29 cellular contexts compared by ENCODE assay signal in genomic region chr3:52361011-52361410, GRCh38. TPM values are rescaled to one million over a fixed set of nuclear protein-coding genes. Genes with fewer than 3 reads are reported as not detected.
DNase-seq lines count a peak whose midpoint lies in the region; ATAC-seq, FAIRE-seq and TF ChIP-seq lines count a peak whose summit lies in the region.
"Had no signal": no experiment of that assay in that cellular context is flagged by ENCODE, and none has a peak within 500 bp of the region (broad histone marks: within the 10 kb centered on the region; RNA-seq: fewer than 3 reads in every experiment).

No MANE protein-coding gene starts in this region.

- H3K36me3 Mint-ChIP-seq in chondrocyte (ENCODE audit: low read depth): peaks cover 11% of the 10 kb centered on the region
- H3K36me3 Mint-ChIP-seq in naive thymus-derived CD8-positive, alpha-beta T cell: peaks cover 0 to 48% (median 10%) of the 10 kb centered on the region in 3 donors

- H3K4me3 ChIP-seq in IMR-90 (ENCODE audit: insufficient read depth, low read depth, low read length) (no peak overlapping the region), kidney (ENCODE audit: low read length in 2 of 2) (no peak overlapping the region), PC-3 (ENCODE audit: low read length) (no peak overlapping the region)
- H3K4me3 ChIP-seq: BLaER1, GM12878 had no signal

- no peak overlapping the region for H2BK5ac ChIP-seq in IMR-90 (ENCODE audit: low read depth, low read length, poor library complexity, severe bottlenecking)

- H3K79me2 ChIP-seq in PC-3 (ENCODE audit: low read length): no peaks in the 10 kb centered on the region

- H3K4me3 Mint-ChIP-seq in chondrocyte (ENCODE audit: unreplicated experiment): no peak overlapping the region
- no peak overlapping the region for H3K4me3 Mint-ChIP-seq in naive thymus-derived CD8-positive, alpha-beta T cell
- no peak overlapping the region for H3K4me3 Mint-ChIP-seq in stimulated activated naive CD8-positive, alpha-beta T cell treated with anti-CD3 and anti-CD28 coated beads, Interleukin-15, amount 100 ng/mL, for 72 hours
- H3K4me3 Mint-ChIP-seq: CD14-positive monocyte; CD4-positive, alpha-beta memory T cell; CD4-positive, CD25-positive, alpha-beta regulatory T cell; CD8-positive, alpha-beta memory T cell had no signal

- no peak overlapping the region for H2BK120ac ChIP-seq in IMR-90 (ENCODE audit: low read depth, low read length)

- H2BK20ac ChIP-seq in IMR-90 (ENCODE audit: low read depth, low read length): no peak overlapping the region

- H3K9me3 Mint-ChIP-seq in chondrocyte (ENCODE audit: low read depth): no peaks in the 10 kb centered on the region
- H3K9me3 Mint-ChIP-seq in naive thymus-derived CD8-positive, alpha-beta T cell: no peaks in the 10 kb centered on the region
- H3K9me3 Mint-ChIP-seq in stimulated activated naive CD8-positive, alpha-beta T cell treated with anti-CD3 and anti-CD28 coated beads, Interleukin-15, amount 100 ng/mL, for 72 hours: no peaks in the 10 kb centered on the region
- H3K9me3 Mint-ChIP-seq: CD14-positive monocyte; CD4-positive, alpha-beta memory T cell; CD8-positive, alpha-beta memory T cell had no signal

- H2AK9ac ChIP-seq in IMR-90 (replicated peaks; ENCODE audit: low read depth, low read length, poor library complexity): peak overlapping the region; percentile 40

- CTCF ChIA-PET in IMR-90 (lab: Yijun Ruan, JAX): interaction anchor here (1.1 kb wide), 1 partner anchor 141 kb away, joined by 4 read pairs; no protein-coding TSS in a partner anchor
- CTCF ChIA-PET in PC-3 (lab: Charles Lee): no interaction called here

- 80% methylated on average over 4 of the region's 9 CpGs; no CpG with 5 or more reads in 1 of the 2 experiments for WGBS in IMR-90 (ENCODE audit: extremely low coverage in 2 of 2, insufficient read length in 1 of 2), 2 experiments

- no peak overlapping the region for H3K27ac Mint-ChIP-seq in chondrocyte (ENCODE audit: unreplicated experiment)
- H3K27ac Mint-ChIP-seq in naive thymus-derived CD8-positive, alpha-beta T cell: no peak overlapping the region
- H3K27ac Mint-ChIP-seq in stimulated activated naive CD8-positive, alpha-beta T cell treated with anti-CD3 and anti-CD28 coated beads, Interleukin-15, amount 100 ng/mL, for 72 hours: no peak overlapping the region
- H3K27ac Mint-ChIP-seq: CD14-positive monocyte; CD4-positive, alpha-beta memory T cell had no signal

- no peak for TF ChIP-seq POLR2A in IMR-90 (IDR thresholded peaks at IDR 0.05; ENCODE audit: low read depth, low read length)

- peaks cover 11% of the 10 kb centered on the region; the same call in 1 of the 2 replicates for H3K36me3 ChIP-seq in IMR-90 (ENCODE audit: control insufficient read depth, insufficient read depth, low read length)
- peaks cover 20 to 26% of the 10 kb centered on the region in 2 donors for H3K36me3 ChIP-seq in kidney (ENCODE audit: control insufficient read depth in 1 of 2, insufficient read depth in 2 of 2, low read length in 2 of 2)
- no peaks in the 10 kb centered on the region for H3K36me3 ChIP-seq in PC-3 (ENCODE audit: low read depth, low read length)
- H3K36me3 ChIP-seq: BE2C had no signal

- H3K56ac ChIP-seq in IMR-90 (ENCODE audit: extremely low read depth, insufficient read depth, low read length): no peak overlapping the region

- no peaks in the 10 kb centered on the region for H3K79me1 ChIP-seq in IMR-90 (ENCODE audit: low read depth in 1 of 2, low read length in 2 of 2)

- no peak overlapping the region for H3K14ac ChIP-seq in IMR-90 (replicated peaks; ENCODE audit: low read depth, low read length)

- no peak overlapping the region for H4K91ac ChIP-seq in IMR-90 (ENCODE audit: insufficient read depth, low read depth, low read length)

- TF ChIP-seq RAD21 in IMR-90 (IDR thresholded peaks at IDR 0.05; ENCODE audit: low read length): no peak

- H4K5ac ChIP-seq in IMR-90 (ENCODE audit: low read depth, low read length): no peak overlapping the region

- DNase-seq in Right ventricle myocardium superior: peak; percentile 24
- DNase-seq in left ventricle myocardium superior: no peak
- DNase-seq in IMR-90: no peak
- DNase-seq in chondrocyte (ENCODE audit: low spot score): peak; percentile 77
- peak; percentile 51 for DNase-seq in kidney
- no peak for DNase-seq in naive thymus-derived CD8-positive, alpha-beta T cell
- DNase-seq in PC-3: no peak
- no peak for DNase-seq in stimulated activated naive CD8-positive, alpha-beta T cell treated with anti-CD3 and anti-CD28 coated beads, Interleukin-15, amount 100 ng/mL, for 72 hours
- DNase-seq: 8988T; ACHN; BE2C; C1 segment of cervical spinal cord; CD4-positive, alpha-beta memory T cell; CD4-positive, CD25-positive, alpha-beta regulatory T cell; CD8-positive, alpha-beta memory T cell; COR-L47; DMS 273 treated with DMSO at 0.1 percent for 48 hours; DMS153; DMS53; DMS79; DND-41; EL; GDM1 had no signal

- H3K27me3 Mint-ChIP-seq in chondrocyte (ENCODE audit: low read depth): no peaks in the 10 kb centered on the region
- no peaks in the 10 kb centered on the region for H3K27me3 Mint-ChIP-seq in naive thymus-derived CD8-positive, alpha-beta T cell
- no peaks in the 10 kb centered on the region for H3K27me3 Mint-ChIP-seq in stimulated activated naive CD8-positive, alpha-beta T cell treated with anti-CD3 and anti-CD28 coated beads, Interleukin-15, amount 100 ng/mL, for 72 hours
- H3K27me3 Mint-ChIP-seq: CD4-positive, alpha-beta memory T cell; CD4-positive, CD25-positive, alpha-beta regulatory T cell; CD8-positive, alpha-beta memory T cell had no signal

- H2AK5ac ChIP-seq in IMR-90 (ENCODE audit: low read depth, low read length): no peak overlapping the region

- no TSS peak for BruUV-seq in IMR-90 (replicated peaks; lab: Mats Ljungman, UMichigan)
- BruUV-seq in PC-3 (replicated peaks; lab: Mats Ljungman, UMichigan): no TSS peak

- no peak overlapping the region for H3K4ac ChIP-seq in IMR-90 (ENCODE audit: low read depth, low read length)

- dilution Hi-C loops in IMR-90 (cut with HindIII; ENCODE audit: low sequenced_read_pairs, unreplicated experiment): no loop called here

- POLR2A ChIA-PET in IMR-90 (lab: Charles Lee; ENCODE audit: unreplicated experiment) (no interaction called here), PC-3 (lab: Charles Lee; ENCODE audit: unreplicated experiment) (no interaction called here)
- POLR2A ChIA-PET in naive thymus-derived CD8-positive, alpha-beta T cell (lab: Charles Lee): no interaction called here

- H3K27ac ChIP-seq in IMR-90 (ENCODE audit: insufficient read depth, low read length): no peak overlapping the region
- no peak overlapping the region for H3K27ac ChIP-seq in kidney (ENCODE audit: low read depth in 2 of 2, low read length in 2 of 2)
- no peak overlapping the region for H3K27ac ChIP-seq in PC-3 (ENCODE audit: low read length)
- H3K27ac ChIP-seq: BLaER1 had no signal

- in situ Hi-C loops in IMR-90 (cut with MboI; ENCODE audit: low sequenced_read_pairs): no loop called here

- no peak overlapping the region for H3K18ac ChIP-seq in IMR-90 (ENCODE audit: low read depth, low read length)

- no peak overlapping the region for H4K8ac ChIP-seq in IMR-90 (ENCODE audit: low read depth in 2 of 2, low read length in 2 of 2)

- no peaks in the 10 kb centered on the region for H3F3A ChIP-seq in PC-3 (ENCODE audit: low read length, unreplicated experiment)

- TF ChIP-seq CTCF in IMR-90 (conservative IDR thresholded peaks at IDR 0.05; ENCODE audit: low read depth, low read length): no peak
- no peak for TF ChIP-seq CTCF in chondrocyte (IDR thresholded peaks at IDR 0.05)
- no peak for TF ChIP-seq CTCF in kidney (IDR thresholded peaks at IDR 0.05; ENCODE audit: borderline replicate concordance, extremely low read depth, insufficient read depth)
- TF ChIP-seq CTCF in PC-3 (conservative IDR thresholded peaks at IDR 0.05; ENCODE audit: low read depth, low read length): no peak

- H3K9me3 ChIP-seq in IMR-90 (ENCODE audit: control insufficient read depth, insufficient read depth, low read length) (no peaks in the 10 kb centered on the region), kidney (ENCODE audit: control insufficient read depth in 1 of 2, low read length in 2 of 2) (no peaks in the 10 kb centered on the region), PC-3 (ENCODE audit: low read length) (no peaks in the 10 kb centered on the region)
- H3K9me3 ChIP-seq: BE2C, BLaER1 had no signal

- H3K9ac ChIP-seq in IMR-90 (ENCODE audit: low read depth, low read length) (no peak overlapping the region), kidney (ENCODE audit: low read length in 2 of 2) (no peak overlapping the region), PC-3 (ENCODE audit: low read length) (no peak overlapping the region)
- H3K9ac ChIP-seq: BLaER1 had no signal

- H3K4me1 Mint-ChIP-seq in chondrocyte (ENCODE audit: low read depth): no peaks in the 10 kb centered on the region
- H3K4me1 Mint-ChIP-seq in naive thymus-derived CD8-positive, alpha-beta T cell: peaks cover 4 to 12% (median 8%) of the 10 kb centered on the region in 4 donors
- H3K4me1 Mint-ChIP-seq in stimulated activated naive CD8-positive, alpha-beta T cell treated with anti-CD3 and anti-CD28 coated beads, Interleukin-15, amount 100 ng/mL, for 72 hours: peaks cover 6% of the 10 kb centered on the region
- H3K4me1 Mint-ChIP-seq: CD14-positive monocyte; CD4-positive, alpha-beta memory T cell; CD4-positive, CD25-positive, alpha-beta regulatory T cell; CD8-positive, alpha-beta memory T cell had no signal

- H2BK15ac ChIP-seq in IMR-90 (ENCODE audit: low read depth, low read length): no peak overlapping the region

- no peak overlapping the region for H3K4me2 ChIP-seq in IMR-90 (ENCODE audit: low read depth, low read length)
- no peak overlapping the region for H3K4me2 ChIP-seq in PC-3 (ENCODE audit: low read length)
- H3K4me2 ChIP-seq: BLaER1 had no signal

- H3K4me1 ChIP-seq in IMR-90 (ENCODE audit: control insufficient read depth, insufficient read depth, low read length) (no peaks in the 10 kb centered on the region), kidney (ENCODE audit: control insufficient read depth in 1 of 2, insufficient read depth in 1 of 2, low read depth in 1 of 2, low read length in 2 of 2) (no peaks in the 10 kb centered on the region), PC-3 (ENCODE audit: insufficient read depth, low read length) (no peaks in the 10 kb centered on the region)
- H3K4me1 ChIP-seq: BE2C had no signal

- H4K20me1 ChIP-seq in IMR-90 (ENCODE audit: insufficient read depth, low read length): no peaks in the 10 kb centered on the region
- no peaks in the 10 kb centered on the region for H4K20me1 ChIP-seq in PC-3 (ENCODE audit: low read length)
- H4K20me1 ChIP-seq: BLaER1 had no signal

- no peaks in the 10 kb centered on the region; the same call in 1 of the 2 replicates for H3K9me1 ChIP-seq in IMR-90 (ENCODE audit: insufficient read depth, low read length)

- intact Hi-C loops in Right ventricle myocardium superior (cut with DNase I): no loop called here
- intact Hi-C loops in left ventricle myocardium superior (cut with micrococcal nuclease): no loop called here
- intact Hi-C loops in IMR-90 (cut with micrococcal nuclease): no loop called here
- intact Hi-C loops in kidney (cut with DNase I): no loop called here
- intact Hi-C loops in PC-3 (cut with micrococcal nuclease): no loop called here

- H3K23ac ChIP-seq in IMR-90 (ENCODE audit: low read depth, low read length): no peak overlapping the region

- H3K27me3 ChIP-seq in IMR-90 (ENCODE audit: control insufficient read depth, insufficient read depth, low read length): no peaks in the 10 kb centered on the region
- no peaks in the 10 kb centered on the region for H3K27me3 ChIP-seq in PC-3 (ENCODE audit: low read length)
- H3K27me3 ChIP-seq: BE2C, BLaER1 had no signal

- no peaks in the 10 kb centered on the region for H3K9me2 ChIP-seq in PC-3 (replicated peaks; ENCODE audit: low read length)

- no peak for ATAC-seq in Right ventricle myocardium superior (ENCODE audit: poor library complexity)
- ATAC-seq in left ventricle myocardium superior: no peak
- ATAC-seq in IMR-90 (ENCODE audit: low read depth): no peak
- ATAC-seq in naive thymus-derived CD8-positive, alpha-beta T cell: no peak
- no peak for ATAC-seq in PC-3
- no peak for ATAC-seq in stimulated activated naive CD8-positive, alpha-beta T cell treated with anti-CD3 and anti-CD28 coated beads, Interleukin-15, amount 100 ng/mL, for 72 hours
- ATAC-seq: GM12878 had no signal

- FAIRE-seq in kidney (lab: Jason Lieb, UNC): no peak
- FAIRE-seq: A204.1, GM12878, GM12892, GM18507 had no signal

- H2AFZ ChIP-seq in IMR-90 (replicated peaks; ENCODE audit: low read length, poor library complexity) (no peak overlapping the region), PC-3 (ENCODE audit: low read length) (no peak overlapping the region)

RNA-seq across cellular contexts. Expression of gene DNAH1, which starts 44.9 kb away (rescaled TPM):
- total RNA-seq in Right ventricle myocardium superior: 1.9 TPM
- 2.3 TPM for total RNA-seq in left ventricle myocardium superior
- 1.7 and 2.0 TPM in 2 replicates for total RNA-seq in IMR-90 (2012; rRNA removed)
- 3.8 and 4.0 TPM in 2 replicates for polyA plus RNA-seq in IMR-90 (2012; rRNA removed)
- polyA plus RNA-seq in IMR-90 (2012; cell fraction: cytosol; rRNA removed): 0.44 and 2.1 TPM in 2 replicates
- polyA plus RNA-seq in IMR-90 (2012; cell fraction: nucleus; rRNA removed; ENCODE audit: low replicate concordance): 29.2 and 39.2 TPM in 2 replicates
- 5.0 to 9.4 TPM (median 5.4 TPM) in 3 replicates for total RNA-seq in chondrocyte
- 12.1 TPM for total RNA-seq in kidney
- polyA plus RNA-seq in kidney (ENCODE audit: insufficient read depth, low read depth, low replicate concordance): 1.7 TPM
- 10 to 100 TPM; 39.4 to 41.4 TPM for total RNA-seq in naive thymus-derived CD8-positive, alpha-beta T cell
- 1 to 10 TPM in 2 of 3 donors, under 1 TPM in 1; 0.21 to 1.3 (median 1.1) TPM for polyA plus RNA-seq in naive thymus-derived CD8-positive, alpha-beta T cell
- 2.2 and 3.3 TPM in 2 replicates for total RNA-seq in PC-3 (2014; rRNA removed)

RNA-seq across cellular contexts. Expression of gene BAP1, which starts 48.8 kb away (rescaled TPM):
- total RNA-seq in Right ventricle myocardium superior (46.2 TPM), left ventricle myocardium superior (57.9 TPM), IMR-90 (2012; rRNA removed) (35.0 and 36.4 TPM in 2 replicates), chondrocyte (82.1 to 85.4 TPM (median 84.3 TPM) in 3 replicates), kidney (72.5 TPM), PC-3 (2014; rRNA removed) (103 and 108 TPM in 2 replicates)
- polyA plus RNA-seq in IMR-90 (2012; rRNA removed) (48.6 and 55.2 TPM in 2 replicates), kidney (ENCODE audit: insufficient read depth, low read depth, low replicate concordance) (61.6 TPM)
- polyA plus RNA-seq in IMR-90 (2012; cell fraction: cytosol; rRNA removed): 38.5 and 49.0 TPM in 2 replicates
- 163 and 234 TPM in 2 replicates for polyA plus RNA-seq in IMR-90 (2012; cell fraction: nucleus; rRNA removed; ENCODE audit: low replicate concordance)
- 100 to 1,000 TPM; 105 to 106 TPM for total RNA-seq in naive thymus-derived CD8-positive, alpha-beta T cell
- polyA plus RNA-seq in naive thymus-derived CD8-positive, alpha-beta T cell: 10 to 100 TPM; 15.8 to 22.6 (median 16.9) TPM

RNA-seq across cellular contexts. Expression of gene PHF7, which starts 49.4 kb away (rescaled TPM):
- total RNA-seq in Right ventricle myocardium superior (16.8 TPM), left ventricle myocardium superior (13.1 TPM), IMR-90 (2012; rRNA removed) (2.5 and 2.9 TPM in 2 replicates), chondrocyte (5.1 to 7.1 TPM (median 5.5 TPM) in 3 replicates), kidney (8.8 TPM), PC-3 (2014; rRNA removed) (7.3 and 8.5 TPM in 2 replicates)
- polyA plus RNA-seq in IMR-90 (2012; rRNA removed) (2.1 and 2.8 TPM in 2 replicates), kidney (ENCODE audit: insufficient read depth, low read depth, low replicate concordance) (3.9 TPM)
- polyA plus RNA-seq in IMR-90 (2012; cell fraction: cytosol; rRNA removed): 0.81 and 1.0 TPM in 2 replicates
- polyA plus RNA-seq in IMR-90 (2012; cell fraction: nucleus; rRNA removed; ENCODE audit: low replicate concordance): 2.0 and 8.4 TPM in 2 replicates
- 10 to 100 TPM; 14.2 to 18.1 TPM for total RNA-seq in naive thymus-derived CD8-positive, alpha-beta T cell
- 1 to 10 TPM; 7.1 to 9.5 (median 7.7) TPM for polyA plus RNA-seq in naive thymus-derived CD8-positive, alpha-beta T cell

Comparison
In these comparisons a context has a peak if more than half of its experiments do, and no peak if none do; other contexts are left out.
1. DNase-seq: peak in Right ventricle myocardium superior (single experiment), chondrocyte (single experiment) and kidney (single experiment); none in left ventricle myocardium superior (single experiment), IMR-90 (single experiment), naive thymus-derived CD8-positive, alpha-beta T cell (0 of 10), PC-3 (single experiment) and stimulated activated naive CD8-positive, alpha-beta T cell treated with anti-CD3 and anti-CD28 coated beads, Interleukin-15, amount 100 ng/mL, for 72 hours (0 of 2).